Comparison of ENCODE assay signal across 8 cellular contexts in genomic region chr1:156146006-156146748, GRCh38. TPM values are rescaled to one million over a fixed set of nuclear protein-coding genes. Genes with fewer than 3 reads are reported as not detected.
DNase-seq lines count a peak whose midpoint lies in the region; ATAC-seq and TF ChIP-seq lines count a peak whose summit lies in the region.

No MANE protein-coding gene starts in this region.

- peak; percentile 91 for DNase-seq in KBM-7
- DNase-seq in NOMO-1 treated with dmso at 0.1 percent for 144 hours (lab: John Stamatoyannopoulos, UW; ENCODE audit: unreplicated experiment): peak; percentile 68
- peak; percentile 63 for DNase-seq in activated naive CD4-positive, alpha-beta T cell treated with anti-CD3 and anti-CD28 coated beads for 36 hours
- DNase-seq in ovary: peak in 4 of 5 donors; percentile 61 to 74 (median 70)
- no peak for DNase-seq in effector CD8-positive, alpha-beta T cell (lab: John Stamatoyannopoulos, UW)

- no peaks in the 10 kb centered on the region for H3K36me3 Mint-ChIP-seq in activated naive CD4-positive, alpha-beta T cell treated with anti-CD3 and anti-CD28 coated beads for 36 hours (ENCODE audit: low read depth)

- H3K4me1 Mint-ChIP-seq in activated naive CD4-positive, alpha-beta T cell treated with anti-CD3 and anti-CD28 coated beads for 36 hours (ENCODE audit: low read depth): peaks cover 48% of the 10 kb centered on the region

- H3K4me3 Mint-ChIP-seq in activated naive CD4-positive, alpha-beta T cell treated with anti-CD3 and anti-CD28 coated beads for 36 hours: peak overlapping the region; percentile 67

- no peaks in the 10 kb centered on the region for H3K27me3 Mint-ChIP-seq in activated naive CD4-positive, alpha-beta T cell treated with anti-CD3 and anti-CD28 coated beads for 36 hours (ENCODE audit: low read depth)

- TF ChIP-seq CTCF in gastroesophageal sphincter (IDR thresholded peaks at IDR 0.05): peak in 3 of 4 experiments; percentile 76 to 83 (median 81)
- peak; percentile 38 to 74 (median 70) for TF ChIP-seq CTCF in ovary (IDR thresholded peaks at IDR 0.05)

- peak overlapping the region; percentile 85 for H3K27ac Mint-ChIP-seq in activated naive CD4-positive, alpha-beta T cell treated with anti-CD3 and anti-CD28 coated beads for 36 hours

- H3K9ac ChIP-seq in ES-I3 (ENCODE audit: low read depth, low read length): peak overlapping the region; percentile 19; the same call in 1 of the 2 replicates

- intact Hi-C loops in activated naive CD4-positive, alpha-beta T cell treated with anti-CD3 and anti-CD28 coated beads for 36 hours (cut with micrococcal nuclease): loop anchor here (1.0 to 5.0 kb wide), 7 partner anchors 13 to 301 kb away; no protein-coding TSS in a partner anchor
- intact Hi-C loops in ovary (cut with DNase I): loop anchor here (2.0 to 5.0 kb wide), 2 partner anchors 79 to 171 kb away; no protein-coding TSS in a partner anchor

- no peak for TF ChIP-seq POLR2A in gastroesophageal sphincter (IDR thresholded peaks at IDR 0.05)
- TF ChIP-seq POLR2A in ovary (IDR thresholded peaks at IDR 0.05): no peak

- in situ Hi-C loops in KBM-7 (cut with MboI; ENCODE audit: low pct_unique_long_range_greater_than_20kb, low sequenced_read_pairs): no loop called here

- CTCF ChIA-PET in activated naive CD4-positive, alpha-beta T cell treated with anti-CD3 and anti-CD28 coated beads for 36 hours (lab: Charles Lee): interaction anchor here (0.6 to 12.6 kb wide), 15 partner anchors 14 to 173 kb away, joined by 3 to 244 read pairs (median 4); no protein-coding TSS in a partner anchor

- H3K9me3 ChIP-seq in ES-I3 (ENCODE audit: control insufficient read depth, insufficient read depth, low read length): no peaks in the 10 kb centered on the region
- no peaks in the 10 kb centered on the region for H3K9me3 ChIP-seq in gastroesophageal sphincter
- H3K9me3 ChIP-seq in ovary: no peaks in the 10 kb centered on the region

- H3K4me1 ChIP-seq in ES-I3 (ENCODE audit: insufficient read depth, low read length) (peaks cover 33% of the 10 kb centered on the region), gastroesophageal sphincter (peaks cover 7 to 49% (median 21%) of the 10 kb centered on the region in 3 donors), ovary (ENCODE audit: insufficient read depth) (peaks cover 8% of the 10 kb centered on the region)

- no peaks in the 10 kb centered on the region for H3K36me3 ChIP-seq in ES-I3 (ENCODE audit: insufficient read depth, low read length)
- no peaks in the 10 kb centered on the region for H3K36me3 ChIP-seq in gastroesophageal sphincter
- H3K36me3 ChIP-seq in ovary: no peaks in the 10 kb centered on the region

- H3K27me3 ChIP-seq in gastroesophageal sphincter (peaks cover 20% of the 10 kb centered on the region), ovary (no peaks in the 10 kb centered on the region)

- no peak for TF ChIP-seq EP300 in gastroesophageal sphincter (IDR thresholded peaks at IDR 0.05)
- no peak for TF ChIP-seq EP300 in ovary (IDR thresholded peaks at IDR 0.05)

- 1 to 13% methylated on average over 4 to 12 of the region's 13 CpGs for WGBS in gastroesophageal sphincter (ENCODE audit: low coverage in 1 of 2), 2 donors
- WGBS in ovary, 3 donors: 5 to 7% (median 6%) methylated on average over 13 of the region's 13 CpGs

- H3K4me3 ChIP-seq in gastroesophageal sphincter (no peak overlapping the region), ovary (no peak overlapping the region)

- ATAC-seq in gastroesophageal sphincter (peak; percentile 54), GM21360 (IDR thresholded peaks at IDR 0.05; ENCODE audit: unreplicated experiment) (no peak)

- no peaks in the 10 kb centered on the region for H3K9me3 Mint-ChIP-seq in activated naive CD4-positive, alpha-beta T cell treated with anti-CD3 and anti-CD28 coated beads for 36 hours

- H3K27ac ChIP-seq in gastroesophageal sphincter: peak overlapping the region in 1 of 4 donors; percentile 3
- H3K27ac ChIP-seq in ovary: no peak overlapping the region

RNA-seq across cellular contexts. Expression of gene SEMA4A, which starts 7.2 kb away (rescaled TPM):
- 10 to 100 TPM; 17.4 to 17.5 TPM for total RNA-seq in activated naive CD4-positive, alpha-beta T cell treated with anti-CD3 and anti-CD28 coated beads for 36 hours
- total RNA-seq in gastroesophageal sphincter (1 to 10 TPM; 1.7 to 7.5 (median 3.4) TPM), ovary (1 to 10 TPM; 2.7 to 9.0 (median 5.5) TPM)
- 1 to 10 TPM; 2.1 to 2.8 TPM for polyA plus RNA-seq in ovary

RNA-seq across cellular contexts. Expression of gene LMNA, which starts 31.7 kb away (rescaled TPM):
- 10 to 100 TPM; 62.1 to 62.6 TPM for total RNA-seq in activated naive CD4-positive, alpha-beta T cell treated with anti-CD3 and anti-CD28 coated beads for 36 hours
- total RNA-seq in gastroesophageal sphincter (100 to 1,000 TPM; 327 to 617 (median 519) TPM), ovary (100 to 1,000 TPM; 197 to 609 (median 377) TPM)
- polyA plus RNA-seq in ovary: 100 to 1,000 TPM in 1 of 2 donors, 10 to 100 TPM in 1; 50.1 to 157 TPM

RNA-seq across cellular contexts. Expression of gene SLC25A44, which starts 47.7 kb away (rescaled TPM):
- 10 to 100 TPM; 69.1 to 73.5 TPM for total RNA-seq in activated naive CD4-positive, alpha-beta T cell treated with anti-CD3 and anti-CD28 coated beads for 36 hours
- 10 to 100 TPM in 3 of 4 donors, 1 to 10 TPM in 1; 9.4 to 17.0 (median 12.7) TPM for total RNA-seq in gastroesophageal sphincter
- total RNA-seq in ovary: 10 to 100 TPM in 6 of 7 donors, 1 to 10 TPM in 1; 6.8 to 20.9 (median 16.8) TPM
- 10 to 100 TPM in 1 of 2 donors, 1 to 10 TPM in 1; 7.3 to 21.0 TPM for polyA plus RNA-seq in ovary
